16 cellular contexts compared by ENCODE assay signal in genomic region chr1:87402192-87403046, GRCh38.
A peak's percentile ranks its signal among the peaks of the same experiment; 100 is the strongest.
DNase-seq lines count a peak whose midpoint lies in the region; ATAC-seq and TF ChIP-seq lines count a peak whose summit lies in the region.
"Had no signal": no experiment of that assay in that cellular context is flagged by ENCODE, and none has a peak within 500 bp of the region (broad histone marks: within the 10 kb centered on the region; RNA-seq: fewer than 3 reads in every experiment).

No MANE protein-coding gene starts in this region.

- H3K4me3 ChIP-seq in fibroblast of pulmonary artery (replicated peaks; ENCODE audit: low read depth, low read length) = no peak overlapping the region
- H3K4me3 ChIP-seq: heart left ventricle, suprapubic skin had no signal

- TF ChIP-seq CTCF in fibroblast of pulmonary artery (IDR thresholded peaks at IDR 0.05; ENCODE audit: low read length, missing control alignments) = no peak

- ATAC-seq in GM18867 (IDR thresholded peaks at IDR 0.05; ENCODE audit: unreplicated experiment) = no peak

- DNase-seq in SIG-M5 treated with dmso at 0.1 percent for 504 hours (lab: John Stamatoyannopoulos, UW; ENCODE audit: unreplicated experiment) (peak; percentile 31), SIG-M5 (lab: John Stamatoyannopoulos, UW) (no peak), RPMI7951 (ENCODE audit: low read depth) (peak; percentile 92), fibroblast of pulmonary artery (ENCODE audit: low read depth) (peak; percentile 13), stromal cell of bone marrow (ENCODE audit: low read depth) (peak; percentile 89), NCI-H2227 treated with DMSO at 0.1 percent for 48 hours (lab: John Stamatoyannopoulos, UW) (no peak), NCI-H526 (lab: John Stamatoyannopoulos, UW) (no peak)
- DNase-seq: activated CD4-positive, alpha-beta T cell treated with anti-CD3 and anti-CD28 coated beads, Interleukin-2, amount 10 ng/mL, durations not matched to agents 24 days and 14 days; activated naive CD8-positive, alpha-beta T cell treated with anti-CD3 and anti-CD28 coated beads, Interleukin-2, amount 10 ng/mL, durations not matched to agents 7 days and 5 days; activated T-cell treated with anti-CD3 and anti-CD28 coated beads, Interleukin-2, amount 50 U/mL, for 1 hour; COR-L47; heart left ventricle; NCI-H1930; NCI-H524 had no signal

Comparison
In these comparisons a context has a peak if more than half of its experiments do, and no peak if none do; other contexts are left out.
1. DNase-seq: peak in SIG-M5 treated with dmso at 0.1 percent for 504 hours (single experiment), RPMI7951 (single experiment), fibroblast of pulmonary artery (single experiment) and stromal cell of bone marrow (single experiment); none in SIG-M5 (single experiment), NCI-H2227 treated with DMSO at 0.1 percent for 48 hours (single experiment) and NCI-H526 (0 of 2).